In genomic region chr7:78636727-78637126, GRCh38 we compare ENCODE assay signal across 29 cellular contexts.
"Had no signal": no experiment of that assay in that cellular context is flagged by ENCODE, and none has a peak within 500 bp of the region (broad histone marks: within the 10 kb centered on the region; RNA-seq: fewer than 3 reads in every experiment).

No MANE protein-coding gene starts in this region.

- DNase-seq: activated CD4-positive, alpha-beta memory T cell treated with anti-CD3 and anti-CD28 coated beads for 36 hours; activated CD4-positive, alpha-beta T cell treated with anti-CD3 and anti-CD28 coated beads for 36 hours; activated CD4-positive, alpha-beta T cell treated with anti-CD3 and anti-CD28 coated beads, Interleukin-2, amount 10 ng/mL, durations not matched to agents 24 days and 14 days; activated CD4-positive, CD25-positive, alpha-beta regulatory T cell; activated CD4-positive, CD25-positive, alpha-beta regulatory T cell treated with anti-CD3 and anti-CD28 coated beads, Interleukin-2, amount 50 U/mL, for 72 hours; activated CD8-positive, alpha-beta memory T cell treated with anti-CD3 and anti-CD28 coated beads, Interleukin-2, amount 10 ng/mL, durations not matched to agents 7 days and 5 days; activated CD8-positive, alpha-beta memory T cell treated with anti-CD3 and anti-CD28 coated beads, Interleukin-2, amount 50 U/mL, for 4 hours; activated CD8-positive, alpha-beta T cell treated with anti-CD3 and anti-CD28 coated beads, Interleukin-2, amount 10 ng/mL, durations not matched to agents 7 days and 5 days; activated effector memory CD4-positive, alpha-beta T cell treated with anti-CD3 and anti-CD28 coated beads, Interleukin-2, amount 50 U/mL, for 16 hours; activated naive CD4-positive, alpha-beta T cell treated with anti-CD3 and anti-CD28 coated beads, Interleukin-2, amount 10 ng/mL, durations not matched to agents 7 days and 5 days; activated naive CD8-positive, alpha-beta T cell treated with anti-CD3 and anti-CD28 coated beads, Interleukin-2, amount 10 ng/mL, durations not matched to agents 7 days and 5 days; activated T-cell treated with anti-CD3 and anti-CD28 coated beads, Interleukin-2, amount 50 U/mL, for 1 hour; activated T-cell treated with anti-CD3 and anti-CD28 coated beads, Interleukin-2, amount 50 U/mL, for 48 hours; central memory CD4-positive, alpha-beta T cell; cerebellar nuclear complex; colonic mucosa; effector CD8-positive, alpha-beta T cell; esophagus squamous epithelium; foreskin fibroblast; head of caudate nucleus; T-helper 1 cell; T-helper 17 cell; T1000; WERI-Rb-1 had no signal

- H3K4me1 ChIP-seq: ascending aorta, breast epithelium, colonic mucosa had no signal

- H3K27ac ChIP-seq: ascending aorta, breast epithelium, cardiac muscle cell, colonic mucosa, epithelial cell of prostate, esophagus squamous epithelium, WERI-Rb-1 had no signal

- H3K4me3 ChIP-seq: ascending aorta, breast epithelium, cardiac muscle cell, colonic mucosa, esophagus squamous epithelium had no signal

- ATAC-seq: activated CD4-positive, alpha-beta T cell treated with anti-CD3 and anti-CD28 coated beads for 36 hours; activated CD8-positive, alpha-beta memory T cell treated with anti-CD3 and anti-CD28 coated beads, Interleukin-2, amount 10 ng/mL, durations not matched to agents 7 days and 5 days; activated CD8-positive, alpha-beta T cell treated with anti-CD3 and anti-CD28 coated beads, Interleukin-2, amount 10 ng/mL, durations not matched to agents 7 days and 5 days; activated naive CD4-positive, alpha-beta T cell treated with anti-CD3 and anti-CD28 coated beads, Interleukin-2, amount 50 U/mL, for 72 hours; T-helper 17 cell had no signal

- H3K27me3 ChIP-seq: ascending aorta, breast epithelium, cardiac muscle cell, colonic mucosa, esophagus squamous epithelium had no signal

- H3K36me3 ChIP-seq: ascending aorta, breast epithelium, cardiac muscle cell, colonic mucosa, esophagus squamous epithelium, WERI-Rb-1 had no signal
